1 cellular context compared by ENCODE assay signal in the genomic region with DNA sequence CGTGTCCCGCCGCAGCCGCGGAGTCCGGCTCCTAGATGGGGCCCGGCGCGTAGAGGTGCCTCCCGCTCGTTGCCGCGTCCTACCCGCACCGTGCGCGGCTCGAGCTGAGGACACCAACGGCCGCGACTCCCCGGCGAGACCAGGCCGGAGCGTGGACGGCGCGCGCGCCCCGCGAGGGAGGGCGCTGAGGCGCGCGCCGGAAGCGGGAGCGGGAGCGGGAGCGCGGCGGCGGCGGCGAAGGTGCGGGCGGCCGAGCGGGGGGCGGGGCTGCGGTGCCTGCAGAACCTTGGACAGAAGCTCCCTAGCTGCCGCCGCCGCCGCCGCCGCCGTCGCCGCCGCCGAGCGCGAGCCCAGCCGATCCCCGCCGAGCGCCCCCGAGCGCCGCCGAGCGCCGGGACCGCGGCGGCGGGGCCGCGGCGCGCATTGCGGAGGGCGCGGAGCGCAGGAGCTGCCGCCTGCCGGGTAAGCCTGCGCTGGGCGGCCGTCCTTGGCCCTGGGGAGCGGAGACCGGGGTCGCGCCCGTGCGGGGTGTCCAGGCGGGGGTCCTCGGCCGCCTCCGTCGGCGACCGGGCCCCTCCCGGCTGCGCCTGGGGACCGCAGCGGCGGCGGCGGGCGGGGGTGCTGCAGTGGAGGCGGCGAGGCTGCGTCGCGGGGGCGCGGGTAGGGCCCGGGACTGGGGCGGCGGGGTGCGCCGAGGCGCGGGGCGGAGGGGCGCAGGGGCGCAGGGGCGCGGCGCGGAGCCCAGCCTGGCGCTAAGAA.
TF ChIP-seq lines count a peak whose summit lies in the region.

Gene CDK5R1 (plus strand): TSS at position 293 of the 759 bp plus-strand sequence. CDS start 628 bp downstream, outside the sequence.

TF ChIP-seq in K562, 482 proteins besides CTCF, POLR2A, EP300 and RAD21 (continued from another document and continues in another):
- TF ChIP-seq SLC30A9 (CRISPR knock-in tag; IDR thresholded peaks at IDR 0.05): no peak
- no peak for TF ChIP-seq KAT2B (IDR thresholded peaks at IDR 0.05; ENCODE audit: low read depth, low read length)
- TF ChIP-seq GMEB1 (CRISPR knock-in tag; IDR thresholded peaks at IDR 0.05): peak; percentile 16; the same call in 1 of the 2 replicates
- TF ChIP-seq ZNF347 (CRISPR knock-in tag; IDR thresholded peaks at IDR 0.05; ENCODE audit: low read depth): no peak
- no peak for TF ChIP-seq HDGF (IDR thresholded peaks at IDR 0.05)
- TF ChIP-seq TGIF2 (CRISPR knock-in tag; IDR thresholded peaks at IDR 0.05): no peak
- TF ChIP-seq, protein P1, sequence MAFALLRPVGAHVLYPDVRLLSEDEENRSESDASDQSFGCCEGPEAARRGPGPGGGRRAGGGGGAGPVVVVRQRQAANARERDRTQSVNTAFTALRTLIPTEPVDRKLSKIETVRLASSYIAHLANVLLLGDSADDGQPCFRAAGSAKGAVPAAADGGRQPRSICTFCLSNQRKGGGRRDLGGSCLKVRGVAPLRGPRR (CRISPR knock-in tag; IDR thresholded peaks at IDR 0.05): no peak
- no peak for TF ChIP-seq HNRNPUL1 (IDR thresholded peaks at IDR 0.05; ENCODE audit: low read length)
- TF ChIP-seq ETV6 (IDR thresholded peaks at IDR 0.05; ENCODE audit: borderline replicate concordance in 1 of 2, low read depth in 2 of 2, low read length in 1 of 2): no peak
- TF ChIP-seq ETV6 (CRISPR knock-in tag; IDR thresholded peaks at IDR 0.05; ENCODE audit: borderline replicate concordance): no peak
- no peak for TF ChIP-seq ZNF133 (CRISPR knock-in tag; IDR thresholded peaks at IDR 0.05)
- no peak for TF ChIP-seq CHCHD3 (CRISPR knock-in tag; IDR thresholded peaks at IDR 0.05)
- TF ChIP-seq TCFL5 (CRISPR knock-in tag; conservative IDR thresholded peaks at IDR 0.05): no peak
- TF ChIP-seq RFX7 (CRISPR knock-in tag; IDR thresholded peaks at IDR 0.05): no peak
- no peak for TF ChIP-seq JUND (IDR thresholded peaks at IDR 0.05; ENCODE audit: borderline replicate concordance, low read depth, low read length)
- TF ChIP-seq JUND (tag; IDR thresholded peaks at IDR 0.05; ENCODE audit: borderline replicate concordance, low read depth, low read length): no peak
- no peak for TF ChIP-seq RBM25 (IDR thresholded peaks at IDR 0.05; ENCODE audit: low read depth, low read length, severe bottlenecking)
- no peak for TF ChIP-seq NFIC (IDR thresholded peaks at IDR 0.05)
- no peak for TF ChIP-seq LARP7 (IDR thresholded peaks at IDR 0.05)
- TF ChIP-seq SREBF2 (CRISPR knock-in tag; IDR thresholded peaks at IDR 0.05): no peak
- no peak for TF ChIP-seq ZNF695 (CRISPR knock-in tag; IDR thresholded peaks at IDR 0.05)
- no peak for TF ChIP-seq NRF1 (conservative IDR thresholded peaks at IDR 0.05 in 1 of 2, IDR thresholded peaks at IDR 0.05 in 1 of 2)
- TF ChIP-seq, protein P2, sequence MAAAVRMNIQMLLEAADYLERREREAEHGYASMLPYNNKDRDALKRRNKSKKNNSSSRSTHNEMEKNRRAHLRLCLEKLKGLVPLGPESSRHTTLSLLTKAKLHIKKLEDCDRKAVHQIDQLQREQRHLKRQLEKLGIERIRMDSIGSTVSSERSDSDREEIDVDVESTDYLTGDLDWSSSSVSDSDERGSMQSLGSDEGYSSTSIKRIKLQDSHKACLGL (CRISPR knock-in tag; IDR thresholded peaks at IDR 0.05; ENCODE audit: borderline replicate concordance, poor library complexity, severe bottlenecking): no peak
- peak; percentile 78 for TF ChIP-seq POLR2G (IDR thresholded peaks at IDR 0.05; ENCODE audit: low read depth, low read length)
- no peak for TF ChIP-seq NR2C2 (CRISPR knock-in tag; IDR thresholded peaks at IDR 0.05)
- TF ChIP-seq NR2C2 (tag; IDR thresholded peaks at IDR 0.05): no peak
- TF ChIP-seq ZNF436 (CRISPR knock-in tag; IDR thresholded peaks at IDR 0.05): no peak
- TF ChIP-seq HIVEP1 (CRISPR knock-in tag; IDR thresholded peaks at IDR 0.05): no peak
- no peak for TF ChIP-seq GTF2A2 (tag; IDR thresholded peaks at IDR 0.05)
- TF ChIP-seq, protein P3, sequence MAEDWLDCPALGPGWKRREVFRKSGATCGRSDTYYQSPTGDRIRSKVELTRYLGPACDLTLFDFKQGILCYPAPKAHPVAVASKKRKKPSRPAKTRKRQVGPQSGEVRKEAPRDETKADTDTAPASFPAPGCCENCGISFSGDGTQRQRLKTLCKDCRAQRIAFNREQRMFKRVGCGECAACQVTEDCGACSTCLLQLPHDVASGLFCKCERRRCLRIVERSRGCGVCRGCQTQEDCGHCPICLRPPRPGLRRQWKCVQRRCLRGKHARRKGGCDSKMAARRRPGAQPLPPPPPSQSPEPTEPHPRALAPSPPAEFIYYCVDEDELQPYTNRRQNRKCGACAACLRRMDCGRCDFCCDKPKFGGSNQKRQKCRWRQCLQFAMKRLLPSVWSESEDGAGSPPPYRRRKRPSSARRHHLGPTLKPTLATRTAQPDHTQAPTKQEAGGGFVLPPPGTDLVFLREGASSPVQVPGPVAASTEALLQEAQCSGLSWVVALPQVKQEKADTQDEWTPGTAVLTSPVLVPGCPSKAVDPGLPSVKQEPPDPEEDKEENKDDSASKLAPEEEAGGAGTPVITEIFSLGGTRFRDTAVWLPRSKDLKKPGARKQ (CRISPR knock-in tag; IDR thresholded peaks at IDR 0.05): no peak
- TF ChIP-seq, protein P4, sequence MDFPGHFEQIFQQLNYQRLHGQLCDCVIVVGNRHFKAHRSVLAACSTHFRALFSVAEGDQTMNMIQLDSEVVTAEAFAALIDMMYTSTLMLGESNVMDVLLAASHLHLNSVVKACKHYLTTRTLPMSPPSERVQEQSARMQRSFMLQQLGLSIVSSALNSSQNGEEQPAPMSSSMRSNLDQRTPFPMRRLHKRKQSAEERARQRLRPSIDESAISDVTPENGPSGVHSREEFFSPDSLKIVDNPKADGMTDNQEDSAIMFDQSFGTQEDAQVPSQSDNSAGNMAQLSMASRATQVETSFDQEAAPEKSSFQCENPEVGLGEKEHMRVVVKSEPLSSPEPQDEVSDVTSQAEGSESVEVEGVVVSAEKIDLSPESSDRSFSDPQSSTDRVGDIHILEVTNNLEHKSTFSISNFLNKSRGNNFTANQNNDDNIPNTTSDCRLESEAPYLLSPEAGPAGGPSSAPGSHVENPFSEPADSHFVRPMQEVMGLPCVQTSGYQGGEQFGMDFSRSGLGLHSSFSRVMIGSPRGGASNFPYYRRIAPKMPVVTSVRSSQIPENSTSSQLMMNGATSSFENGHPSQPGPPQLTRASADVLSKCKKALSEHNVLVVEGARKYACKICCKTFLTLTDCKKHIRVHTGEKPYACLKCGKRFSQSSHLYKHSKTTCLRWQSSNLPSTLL (IDR thresholded peaks at IDR 0.05): no peak
- TF ChIP-seq NCOA6 (IDR thresholded peaks at IDR 0.05): no peak
- no peak for TF ChIP-seq FOXK1 (CRISPR knock-in tag; IDR thresholded peaks at IDR 0.05; ENCODE audit: borderline replicate concordance)
- TF ChIP-seq PRPF4 (IDR thresholded peaks at IDR 0.05; ENCODE audit: insufficient read depth, low read depth, low read length, poor library complexity, severe bottlenecking): no peak
- no peak for TF ChIP-seq EHMT2 (IDR thresholded peaks at IDR 0.05)
- TF ChIP-seq, protein P5, sequence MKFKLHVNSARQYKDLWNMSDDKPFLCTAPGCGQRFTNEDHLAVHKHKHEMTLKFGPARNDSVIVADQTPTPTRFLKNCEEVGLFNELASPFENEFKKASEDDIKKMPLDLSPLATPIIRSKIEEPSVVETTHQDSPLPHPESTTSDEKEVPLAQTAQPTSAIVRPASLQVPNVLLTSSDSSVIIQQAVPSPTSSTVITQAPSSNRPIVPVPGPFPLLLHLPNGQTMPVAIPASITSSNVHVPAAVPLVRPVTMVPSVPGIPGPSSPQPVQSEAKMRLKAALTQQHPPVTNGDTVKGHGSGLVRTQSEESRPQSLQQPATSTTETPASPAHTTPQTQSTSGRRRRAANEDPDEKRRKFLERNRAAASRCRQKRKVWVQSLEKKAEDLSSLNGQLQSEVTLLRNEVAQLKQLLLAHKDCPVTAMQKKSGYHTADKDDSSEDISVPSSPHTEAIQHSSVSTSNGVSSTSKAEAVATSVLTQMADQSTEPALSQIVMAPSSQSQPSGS (CRISPR knock-in tag; IDR thresholded peaks at IDR 0.05): no peak
- no peak for TF ChIP-seq ETV1 (tag; conservative IDR thresholded peaks at IDR 0.05; ENCODE audit: low read depth)
- no peak for TF ChIP-seq BRF2 (IDR thresholded peaks at IDR 0.05; ENCODE audit: borderline replicate concordance, insufficient read depth, insufficient read length)
- no peak for TF ChIP-seq SP1 (CRISPR knock-in tag; IDR thresholded peaks at IDR 0.05)
- TF ChIP-seq ZNF407 (IDR thresholded peaks at IDR 0.05; ENCODE audit: low read depth): no peak
- TF ChIP-seq ZFP1 (CRISPR knock-in tag; IDR thresholded peaks at IDR 0.05): no peak
- TF ChIP-seq SMAD4 (CRISPR knock-in tag; conservative IDR thresholded peaks at IDR 0.05): peak; percentile 87
- 0 out of 2 replicates have a peak, but pooled peaks have one; percentile 47 for TF ChIP-seq ZNF175 (CRISPR knock-in tag; IDR thresholded peaks at IDR 0.05; ENCODE audit: low read depth)
- no peak for TF ChIP-seq HDAC2 (IDR thresholded peaks at IDR 0.05)
- TF ChIP-seq RUNX1 (IDR thresholded peaks at IDR 0.05; ENCODE audit: low read depth): no peak
- no peak for TF ChIP-seq TFAP4 (CRISPR knock-in tag; IDR thresholded peaks at IDR 0.05; ENCODE audit: borderline replicate concordance)
- TF ChIP-seq ARID2 (IDR thresholded peaks at IDR 0.05): no peak
- no peak for TF ChIP-seq NFE2 (IDR thresholded peaks at IDR 0.05; ENCODE audit: low read depth)
